In the genomic region with DNA sequence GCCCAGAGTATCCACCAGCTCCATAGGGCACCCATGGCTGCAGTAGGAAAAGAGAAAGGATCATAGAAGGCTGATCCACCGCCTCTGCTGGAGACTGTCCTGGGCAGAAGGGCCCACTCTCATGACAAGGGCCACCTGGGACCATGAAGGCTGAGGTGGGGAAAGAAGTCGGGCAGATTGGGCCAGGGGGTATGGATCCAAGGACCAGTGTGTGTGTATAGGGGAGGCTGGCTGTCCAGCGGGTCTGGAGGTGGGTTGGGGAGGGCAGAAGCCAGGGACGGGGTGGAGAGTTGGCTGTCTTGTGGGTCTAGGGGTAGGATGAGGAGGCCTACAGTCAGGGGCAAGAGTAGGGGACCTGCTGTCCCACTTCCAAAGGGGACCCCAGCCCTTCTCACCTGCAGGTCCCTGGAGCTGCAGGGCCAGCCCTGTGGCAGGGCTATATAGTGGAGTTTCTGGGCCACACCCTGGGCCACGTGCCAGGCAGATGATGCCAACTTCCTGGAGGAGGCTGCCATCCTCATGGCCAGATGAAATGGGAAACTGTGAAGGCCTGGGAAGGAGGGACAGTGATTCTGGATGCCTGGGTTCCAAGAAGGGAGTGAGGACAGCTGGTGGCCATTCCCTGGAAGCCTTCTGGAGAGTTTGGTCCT, we compare ENCODE assay signal across 11 cellular contexts. TPM values are rescaled to one million over a fixed set of nuclear protein-coding genes. Genes with fewer than 3 reads are reported as not detected.
DNase-seq lines count a peak whose midpoint lies in the region; ATAC-seq, FAIRE-seq and TF ChIP-seq lines count a peak whose summit lies in the region.
"Had no signal": no experiment of that assay in that cellular context is flagged by ENCODE, and none has a peak within 500 bp of the region (broad histone marks: within the 10 kb centered on the region; RNA-seq: fewer than 3 reads in every experiment).

A gene (minus strand): TSS at position 51 of the 650 bp plus-strand sequence.

- no peaks in the 10 kb centered on the region for H3F3A ChIP-seq in PC-3 (ENCODE audit: low read length, unreplicated experiment)

- no peak within 1 kb of the TSS for H3K56ac ChIP-seq in H1 (replicated peaks; ENCODE audit: insufficient read length, low read depth, low read length)

- no peak within 1 kb of the TSS for H3K9ac ChIP-seq in H1 (replicated peaks in 1 of 4; ENCODE audit: extremely low read depth in 1 of 4, low read depth in 3 of 4, low read length in 3 of 4)
- no peak within 1 kb of the TSS for H3K9ac ChIP-seq in PC-3 (ENCODE audit: low read length)

- no peak within 1 kb of the TSS for H3K4me2 ChIP-seq in H1 (ENCODE audit: insufficient read depth in 1 of 2, low read depth in 2 of 2, low read length in 2 of 2)
- no peak within 1 kb of the TSS for H3K4me2 ChIP-seq in PC-3 (ENCODE audit: low read length)

- no peak within 1 kb of the TSS for H2BK120ac ChIP-seq in H1 (replicated peaks; ENCODE audit: low read depth, low read length)

- no TSS peak for BruUV-seq in PC-3 (replicated peaks; lab: Mats Ljungman, UMichigan)

- no peak for TF ChIP-seq EP300 in H1 (IDR thresholded peaks at IDR 0.05; ENCODE audit: borderline replicate concordance in 1 of 2, low read depth in 2 of 2, low read length in 2 of 2)

- H2AK5ac ChIP-seq in H1 (ENCODE audit: low read depth, low read length) = no peak within 1 kb of the TSS

- H3K9me2 ChIP-seq in PC-3 (replicated peaks; ENCODE audit: low read length) = no peaks in the 10 kb centered on the region

- peaks cover 0 to 15% (median 3%) of the 10 kb centered on the region in 3 donors for H3K36me3 Mint-ChIP-seq in CD8-positive, alpha-beta memory T cell
- peaks cover 3% of the 10 kb centered on the region for H3K36me3 Mint-ChIP-seq in T-cell

- TF ChIP-seq CTCF in H1 (IDR thresholded peaks at IDR 0.05; ENCODE audit: control extremely low read depth in 1 of 3, insufficient read depth in 1 of 3, low read depth in 1 of 3, low read length in 3 of 3) = no peak
- TF ChIP-seq CTCF in PC-3 (conservative IDR thresholded peaks at IDR 0.05; ENCODE audit: low read depth, low read length) = no peak

- CTCF ChIA-PET in CD8-positive, alpha-beta memory T cell (lab: Charles Lee) = interaction anchor here (3.6 kb wide), 1 partner anchor 36 kb away, joined by 15 read pairs; a partner anchor contains a TSS
- CTCF ChIA-PET in T-cell (lab: Charles Lee) = no interaction called here
- CTCF ChIA-PET in H1 (lab: Charles Lee; ENCODE audit: partially characterized antibody) = interaction anchor here (0.6 kb wide), 1 partner anchor 26 kb away, joined by 3 read pairs; no protein-coding TSS in a partner anchor
- CTCF ChIA-PET in PC-3 (lab: Charles Lee) = no interaction called here

- H3K27ac Mint-ChIP-seq in CD8-positive, alpha-beta memory T cell = peak within 1 kb of the TSS; percentile 30 to 87 (median 80)
- peak within 1 kb of the TSS; percentile 74 to 90 for H3K27ac Mint-ChIP-seq in T-cell

- no peaks in the 10 kb centered on the region for H3K27me3 ChIP-seq in CD8-positive, alpha-beta memory T cell (ENCODE audit: insufficient read depth, low read length, poor library complexity, severe bottlenecking)
- no peaks in the 10 kb centered on the region for H3K27me3 ChIP-seq in H1 (replicated peaks in 1 of 4; ENCODE audit: control insufficient read depth in 3 of 4, extremely low read depth in 1 of 4, insufficient read depth in 3 of 4, low read length in 3 of 4)
- H3K27me3 ChIP-seq in PC-3 (ENCODE audit: low read length) = no peaks in the 10 kb centered on the region

- no peak within 1 kb of the TSS for H4K91ac ChIP-seq in H1 (replicated peaks; ENCODE audit: insufficient read length, low read length)

- no peaks in the 10 kb centered on the region for H3K36me3 ChIP-seq in CD8-positive, alpha-beta memory T cell (ENCODE audit: insufficient read depth, low read length)
- H3K36me3 ChIP-seq in H1 (ENCODE audit: control insufficient read depth in 2 of 4, insufficient read depth in 4 of 4, low read length in 3 of 4) (no peaks in the 10 kb centered on the region), PC-3 (ENCODE audit: low read depth, low read length) (no peaks in the 10 kb centered on the region)

- H4K8ac ChIP-seq in H1 (ENCODE audit: extremely low read depth, insufficient read depth, low read length) = peak within 1 kb of the TSS; percentile 77; the same call in 1 of the 2 replicates

- H3K9me3 ChIP-seq in CD8-positive, alpha-beta memory T cell (ENCODE audit: low read length) = no peaks in the 10 kb centered on the region
- no peaks in the 10 kb centered on the region for H3K9me3 ChIP-seq in H1 (ENCODE audit: insufficient read depth in 2 of 2, low read depth in 1 of 2, low read length in 1 of 2)
- no peaks in the 10 kb centered on the region for H3K9me3 ChIP-seq in PC-3 (ENCODE audit: low read length)

- no peaks in the 10 kb centered on the region for H3K27me3 Mint-ChIP-seq in CD8-positive, alpha-beta memory T cell
- no peaks in the 10 kb centered on the region for H3K27me3 Mint-ChIP-seq in T-cell
- H3K27me3 Mint-ChIP-seq: progenitor cell of endocrine pancreas had no signal

- no peak within 1 kb of the TSS for H2BK12ac ChIP-seq in H1 (ENCODE audit: low read depth, low read length)

- no peak for TF ChIP-seq POLR2A in H1 (IDR thresholded peaks at IDR 0.05; ENCODE audit: control extremely low read depth in 1 of 2, low read depth in 2 of 2, low read length in 2 of 2)

- peak within 1 kb of the TSS in 4 of 7 donors; percentile 17 to 61 (median 34) for H3K4me3 Mint-ChIP-seq in CD8-positive, alpha-beta memory T cell
- peak within 1 kb of the TSS in 1 of 3 donors; percentile 49 for H3K4me3 Mint-ChIP-seq in T-cell

- H3K79me2 ChIP-seq in H1 (ENCODE audit: control insufficient read depth in 1 of 2, insufficient read depth in 2 of 2, low read length in 2 of 2) = no peaks in the 10 kb centered on the region
- no peaks in the 10 kb centered on the region for H3K79me2 ChIP-seq in PC-3 (ENCODE audit: low read length)

- no peak within 1 kb of the TSS for H4K5ac ChIP-seq in H1 (ENCODE audit: insufficient read length, low read depth, low read length)

- no peak within 1 kb of the TSS for H3K23ac ChIP-seq in H1 (ENCODE audit: insufficient read length)

- H2BK15ac ChIP-seq in H1 (ENCODE audit: low read length) = no peak within 1 kb of the TSS

- H3K4me3 ChIP-seq in CD8-positive, alpha-beta memory T cell (ENCODE audit: low read length) = no peak within 1 kb of the TSS
- no peak within 1 kb of the TSS for H3K4me3 ChIP-seq in H1 (ENCODE audit: extremely low read depth in 1 of 4, insufficient read depth in 2 of 4, low read depth in 3 of 4, low read length in 4 of 4)
- H3K4me3 ChIP-seq in PC-3 (ENCODE audit: low read length) = no peak within 1 kb of the TSS

- H2BK5ac ChIP-seq in H1 (ENCODE audit: low read depth, low read length) = no peak within 1 kb of the TSS

- H3K14ac ChIP-seq in H1 (ENCODE audit: insufficient read length) = no peak within 1 kb of the TSS

- H3K4me1 ChIP-seq in CD8-positive, alpha-beta memory T cell (ENCODE audit: insufficient read depth, low read length) = peaks cover 40% of the 10 kb centered on the region
- H3K4me1 ChIP-seq in H1 (replicated peaks in 1 of 4; ENCODE audit: control insufficient read depth in 3 of 4, insufficient read depth in 4 of 4, low read length in 3 of 4) (no peaks in the 10 kb centered on the region), PC-3 (ENCODE audit: insufficient read depth, low read length) (no peaks in the 10 kb centered on the region)

- DNase-seq in CD8-positive, alpha-beta memory T cell = no peak
- DNase-seq in T-cell (no peak), H1 (ENCODE audit: low read depth in 1 of 2, low spot score in 2 of 2) (no peak), sciatic nerve (ENCODE audit: low spot score) (no peak), HuH-7 (ENCODE audit: low spot score) (no peak), PC-3 (no peak)

- H3K23me2 ChIP-seq in H1 (ENCODE audit: low read depth, low read length) = no peaks in the 10 kb centered on the region

- peaks cover 47 to 67% (median 61%) of the 10 kb centered on the region in 3 donors for H3K4me1 Mint-ChIP-seq in CD8-positive, alpha-beta memory T cell
- peaks cover 60 to 71% (median 64%) of the 10 kb centered on the region in 3 donors for H3K4me1 Mint-ChIP-seq in T-cell

- H3K18ac ChIP-seq in H1 (ENCODE audit: extremely low read depth, low read length) = no peak within 1 kb of the TSS

- H4K20me1 ChIP-seq in H1 (replicated peaks in 1 of 2; ENCODE audit: control insufficient read depth in 1 of 2, insufficient read depth in 2 of 2, low read length in 2 of 2) (no peaks in the 10 kb centered on the region), PC-3 (ENCODE audit: low read length) (no peaks in the 10 kb centered on the region)

- H2AFZ ChIP-seq in H1 (ENCODE audit: low read length) (no peak within 1 kb of the TSS), PC-3 (ENCODE audit: low read length) (no peak within 1 kb of the TSS)

- no peak for TF ChIP-seq RAD21 in H1 (IDR thresholded peaks at IDR 0.05 in 1 of 2, conservative IDR thresholded peaks at IDR 0.05 in 1 of 2; ENCODE audit: low read depth in 2 of 2, low read length in 2 of 2)

- no peak within 1 kb of the TSS for H3K27ac ChIP-seq in CD8-positive, alpha-beta memory T cell (ENCODE audit: low read depth, low read length)
- H3K27ac ChIP-seq in H1 (ENCODE audit: low read depth, low read length) = no peak within 1 kb of the TSS
- no peak within 1 kb of the TSS for H3K27ac ChIP-seq in PC-3 (ENCODE audit: low read length)

- intact Hi-C loops in sciatic nerve (cut with DNase I) (no loop called here), PC-3 (cut with micrococcal nuclease) (no loop called here)

- H3K4ac ChIP-seq in H1 (replicated peaks; ENCODE audit: insufficient read length, low read depth, low read length) = no peak within 1 kb of the TSS

- no peak for ATAC-seq in T-cell (replicated peaks in 1 of 4)
- no peak for ATAC-seq in sciatic nerve
- ATAC-seq in HG03457 (IDR thresholded peaks at IDR 0.05; ENCODE audit: unreplicated experiment) = no peak
- ATAC-seq in PC-3 = no peak
- no peak for ATAC-seq in HG02938 (IDR thresholded peaks at IDR 0.05; ENCODE audit: unreplicated experiment)

- POLR2A ChIA-PET in CD8-positive, alpha-beta memory T cell (lab: Charles Lee) = no interaction called here
- POLR2A ChIA-PET in T-cell (lab: Charles Lee) = no interaction called here
- POLR2A ChIA-PET in H1 (lab: Charles Lee; ENCODE audit: partially characterized antibody) = no interaction called here
- POLR2A ChIA-PET in PC-3 (lab: Charles Lee; ENCODE audit: unreplicated experiment) = no interaction called here

- 84% methylated on average over 5 of the region's 5 CpGs; no CpG with 5 or more reads in 1 of the 2 experiments for WGBS in H1 (ENCODE audit: extremely low coverage in 1 of 2, insufficient coverage in 1 of 2, insufficient read length in 1 of 2, insufficient replicate concordance in 2 of 2, low coverage in 1 of 2, low lambda C conversion rate in 2 of 2, missing lambda C conversion rate in 1 of 2), 2 experiments

- no peak within 1 kb of the TSS for H2BK20ac ChIP-seq in H1 (ENCODE audit: low read length)

- no peak for FAIRE-seq in H1 (lab: Jason Lieb, UNC)
- FAIRE-seq: bronchial epithelial cell, islet of Langerhans had no signal

- peaks cover 2 to 8% (median 6%) of the 10 kb centered on the region in 5 donors for H3K9me3 Mint-ChIP-seq in CD8-positive, alpha-beta memory T cell
- peaks cover 0 to 5% (median 3%) of the 10 kb centered on the region in 3 donors for H3K9me3 Mint-ChIP-seq in T-cell

- no peaks in the 10 kb centered on the region for H3K79me1 ChIP-seq in H1 (ENCODE audit: low read depth, low read length)

RNA-seq across cellular contexts. Expression of the gene that starts here (rescaled TPM):
- 1 to 10 TPM; 7.0 to 7.9 TPM for total RNA-seq in CD8-positive, alpha-beta memory T cell
- 2.7 TPM for polyA plus RNA-seq in CD8-positive, alpha-beta memory T cell
- 10 to 100 TPM; 12.6 to 88.0 (median 43.3) TPM for total RNA-seq in T-cell
- 2.9 and 3.1 TPM in 2 replicates for total RNA-seq in H1 (2021; fragmentation: NEBNext Ultra II Directional; extraction: Animal tissue kit (Norgen Biotek cat#: 25700))
- polyA plus RNA-seq in H1 (2011; rRNA removed) = 1.1 and 2.6 TPM in 2 replicates
- 2.0 TPM for polyA plus RNA-seq in H1 (2011; cell fraction: cytosol; rRNA removed)
- polyA plus RNA-seq in H1 (2011; cell fraction: nucleus; rRNA removed) = 7.4 TPM
- polyA plus RNA-seq in H1 (2012, experiment 1 of 2) = 1.6 to 3.0 TPM (median 2.0 TPM) in 4 replicates
- 1.2 TPM for polyA plus RNA-seq in H1 (2012, experiment 2 of 2)
- 0.61 TPM for polyA plus RNA-seq in H1 (2013, experiment 1 of 2)
- polyA plus RNA-seq in H1 (2013, experiment 2 of 2) = 0.55 TPM
- polyA minus RNA-seq in H1 (2011; rRNA and poly(A)+ RNA removed) = 1.2 and 2.8 TPM in 2 replicates
- polyA minus RNA-seq in H1 (2011; cell fraction: cytosol; rRNA and poly(A)+ RNA removed) = 4.7 TPM
- polyA minus RNA-seq in H1 (2011; cell fraction: nucleus; rRNA and poly(A)+ RNA removed) = 7.3 TPM
- total RNA-seq in sciatic nerve = 83.1 TPM
- total RNA-seq in PC-3 (2014; rRNA removed) = 0.52 and 0.80 TPM in 2 replicates

Comparison
In these comparisons a context has a peak if more than half of its experiments do, and no peak if none do; other contexts are left out.
1. CTCF ChIA-PET loops: an anchor here in CD8-positive, alpha-beta memory T cell (3.6 kb wide) and H1 (0.6 kb wide); none called in T-cell and PC-3.